8 cellular contexts compared by ENCODE assay signal in the genomic region with DNA sequence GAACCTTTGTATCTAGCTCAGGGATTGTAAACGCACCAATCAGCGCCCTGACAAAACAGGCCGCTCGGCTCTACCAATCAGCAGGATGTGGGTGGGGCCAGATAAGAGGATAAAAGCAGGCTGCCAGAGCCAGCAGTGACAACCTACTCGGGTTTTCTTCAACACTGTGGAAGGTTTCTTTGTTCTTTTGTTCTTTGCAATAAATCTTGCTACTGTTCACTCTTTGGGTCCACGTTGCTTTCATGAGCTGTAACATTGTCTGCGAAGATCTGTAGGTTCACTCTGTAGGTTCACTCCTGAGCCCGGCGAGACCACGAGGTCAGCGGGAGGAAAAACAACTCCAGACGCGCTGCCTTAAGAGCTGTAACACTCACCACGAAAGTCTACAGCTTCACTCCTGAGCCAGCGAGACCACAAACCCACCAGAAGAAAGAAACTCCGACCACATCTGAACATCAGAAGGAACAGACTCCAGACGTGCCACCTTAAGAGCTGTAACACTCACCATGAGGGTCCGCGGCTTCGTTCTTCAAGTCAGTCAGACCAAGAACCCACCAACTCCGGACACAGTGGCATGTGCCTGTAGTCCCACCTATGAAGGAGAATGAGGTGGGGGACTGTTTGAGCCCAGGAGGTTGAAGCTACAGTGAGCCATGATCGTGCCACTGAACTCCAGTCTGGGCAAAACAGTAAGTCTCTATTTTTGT. TPM values are rescaled to one million over a fixed set of nuclear protein-coding genes. Genes with fewer than 3 reads are reported as not detected.
DNase-seq lines count a peak whose midpoint lies in the region; ATAC-seq, FAIRE-seq and TF ChIP-seq lines count a peak whose summit lies in the region.
"Not testable (repeated sequence)": the region's sequence is repeated elsewhere in the genome, so short reads cannot be mapped to it uniquely, and the experiment has no call there.

No MANE protein-coding gene starts in this region.

- intact Hi-C loops in HepG2 (cut with micrococcal nuclease; ENCODE audit: unreplicated experiment), result not testable (repeated sequence)

- CTCF ChIA-PET in activated naive CD4-positive, alpha-beta T cell treated with anti-CD3 and anti-CD28 coated beads, Interleukin-2, amount 10 ng/mL, durations not matched to agents 7 days and 5 days (lab: Charles Lee), result interaction anchor here (0.6 to 1.4 kb wide), 3 partner anchors 15 to 601 kb away, joined by 3 read pairs; no protein-coding TSS in a partner anchor
- CTCF ChIA-PET in HepG2 (lab: Yijun Ruan, JAX; ENCODE audit: low intra/inter-chr PET ratio, low total read pairs), result not testable (repeated sequence)

- TF ChIP-seq EP300 in HepG2 (IDR thresholded peaks at IDR 0.05; ENCODE audit: low read depth in 2 of 2, low read length in 2 of 2); HepG2 (CRISPR knock-in tag; IDR thresholded peaks at IDR 0.05; ENCODE audit: borderline replicate concordance): not testable (repeated sequence)

- ATAC-seq in HepG2, result peak; percentile 30; the same call in 2 of the 3 replicates

- TF ChIP-seq POLR2A in HepG2 (IDR thresholded peaks at IDR 0.05; ENCODE audit: insufficient read depth in 1 of 2, low read depth in 2 of 2, low read length in 2 of 2), result peak; percentile 32 to 60; a peak in 2 of 4 replicates

- peak overlapping the region; percentile 81 for H3K4me3 Mint-ChIP-seq in T-helper 1 cell treated with Interleukin-12 subunit alpha and Interleukin-12 subunit beta and Interleukin-4 antibody, amounts not matched to agents 30 μg/mL and 1 μg/mL, for 36 hours
- peak overlapping the region; percentile 64 for H3K4me3 Mint-ChIP-seq in activated naive CD4-positive, alpha-beta T cell treated with anti-CD3 and anti-CD28 coated beads, Interleukin-2, amount 10 ng/mL, durations not matched to agents 7 days and 5 days

- peaks cover 25% of the 10 kb centered on the region for H3K4me1 Mint-ChIP-seq in T-helper 1 cell treated with Interleukin-12 subunit alpha and Interleukin-12 subunit beta and Interleukin-4 antibody, amounts not matched to agents 30 μg/mL and 1 μg/mL, for 36 hours (ENCODE audit: low read depth)
- H3K4me1 Mint-ChIP-seq in activated naive CD4-positive, alpha-beta T cell treated with anti-CD3 and anti-CD28 coated beads, Interleukin-2, amount 10 ng/mL, durations not matched to agents 7 days and 5 days, result peaks cover 26% of the 10 kb centered on the region

- H3K36me3 ChIP-seq in BLaER1; HepG2 (replicated peaks in 1 of 2; ENCODE audit: control insufficient read depth in 1 of 2, insufficient read depth in 2 of 2, low read length in 2 of 2): not testable (repeated sequence)

- peak overlapping the region; percentile 89 for H3K27ac Mint-ChIP-seq in T-helper 1 cell treated with Interleukin-12 subunit alpha and Interleukin-12 subunit beta and Interleukin-4 antibody, amounts not matched to agents 30 μg/mL and 1 μg/mL, for 36 hours
- peak overlapping the region; percentile 92 for H3K27ac Mint-ChIP-seq in activated naive CD4-positive, alpha-beta T cell treated with anti-CD3 and anti-CD28 coated beads, Interleukin-2, amount 10 ng/mL, durations not matched to agents 7 days and 5 days

- FAIRE-seq in HepG2 (lab: Jason Lieb, UNC), result not testable (repeated sequence)

- H3K9ac ChIP-seq in BLaER1; HepG2 (ENCODE audit: insufficient read depth, low read depth, low read length): not testable (repeated sequence)

- not testable (repeated sequence) for H4K20me1 ChIP-seq in BLaER1; HepG2 (ENCODE audit: insufficient read depth, low read length)

- H3K27me3 ChIP-seq in BLaER1; HepG2 (ENCODE audit: control insufficient read depth in 1 of 2, insufficient read depth in 2 of 2, low read length in 2 of 2): not testable (repeated sequence)

- H3K36me3 Mint-ChIP-seq in T-helper 1 cell treated with Interleukin-12 subunit alpha and Interleukin-12 subunit beta and Interleukin-4 antibody, amounts not matched to agents 30 μg/mL and 1 μg/mL, for 36 hours (ENCODE audit: low read depth); activated naive CD4-positive, alpha-beta T cell treated with anti-CD3 and anti-CD28 coated beads, Interleukin-2, amount 10 ng/mL, durations not matched to agents 7 days and 5 days: not testable (repeated sequence)

- not testable (repeated sequence) for BruUV-seq in HepG2 (replicated peaks; lab: Mats Ljungman, UMichigan)

- not testable (repeated sequence) for H3K79me2 ChIP-seq in HepG2 (ENCODE audit: insufficient read depth, low read length)

- peak; percentile 9 to 32 for DNase-seq in activated CD4-positive, alpha-beta T cell treated with anti-CD3 and anti-CD28 coated beads, Interleukin-2, amount 50 U/mL, for 24 hours (ENCODE audit: low read depth in 1 of 2, low spot score in 1 of 2)
- peak; percentile 48 for DNase-seq in activated T-cell treated with anti-CD3 and anti-CD28 coated beads for 48 hours (ENCODE audit: low read depth)
- DNase-seq in activated naive CD4-positive, alpha-beta T cell treated with anti-CD3 and anti-CD28 coated beads, Interleukin-2, amount 10 ng/mL, durations not matched to agents 7 days and 5 days, result peak; percentile 82
- not testable (repeated sequence) for DNase-seq in HepG2 (ENCODE audit: low spot score)
- DNase-seq in stimulated activated CD4-positive, alpha-beta T cell treated with anti-CD3 and anti-CD28 coated beads, Interleukin-2, amount 100 ng/mL, for 24 hours, result peak; percentile 48 to 55
- DNase-seq in stimulated activated CD8-positive, alpha-beta memory T cell treated with anti-CD3 and anti-CD28 coated beads, Interleukin-2, amount 100 ng/mL, for 48 hours (ENCODE audit: low read depth in 2 of 2), result peak; percentile 21 to 40

- not testable (repeated sequence) for H3K4me1 ChIP-seq in BLaER1
- peaks cover 44% of the 10 kb centered on the region for H3K4me1 ChIP-seq in HepG2 (ENCODE audit: insufficient read depth, low read length)

- H3K9me3 Mint-ChIP-seq in T-helper 1 cell treated with Interleukin-12 subunit alpha and Interleukin-12 subunit beta and Interleukin-4 antibody, amounts not matched to agents 30 μg/mL and 1 μg/mL, for 36 hours; activated naive CD4-positive, alpha-beta T cell treated with anti-CD3 and anti-CD28 coated beads, Interleukin-2, amount 10 ng/mL, durations not matched to agents 7 days and 5 days: not testable (repeated sequence)

- POLR2A ChIA-PET in HepG2 (lab: Yijun Ruan, JAX), result interaction anchor here (1.1 kb wide), 1 partner anchor 79 kb away, joined by 4 read pairs; a partner anchor contains a TSS

- WGBS in HepG2 (ENCODE audit: low lambda C conversion rate), result 57% methylated on average over 22 of the region's 22 CpGs

- H3K4me3 ChIP-seq in BLaER1; HepG2 (replicated peaks in 1 of 3; ENCODE audit: insufficient read depth in 1 of 3, low read depth in 2 of 3, low read length in 3 of 3): not testable (repeated sequence)

- H3K27me3 Mint-ChIP-seq in T-helper 1 cell treated with Interleukin-12 subunit alpha and Interleukin-12 subunit beta and Interleukin-4 antibody, amounts not matched to agents 30 μg/mL and 1 μg/mL, for 36 hours (ENCODE audit: low read depth), result not testable (repeated sequence)
- peaks cover 36% of the 10 kb centered on the region for H3K27me3 Mint-ChIP-seq in activated naive CD4-positive, alpha-beta T cell treated with anti-CD3 and anti-CD28 coated beads, Interleukin-2, amount 10 ng/mL, durations not matched to agents 7 days and 5 days

- in situ Hi-C loops in HepG2 (cut with HindIII; ENCODE audit: extremely low pct_ligation_motif_present, low pct_unique_long_range_greater_than_20kb), result not testable (repeated sequence)

- H3K27ac ChIP-seq in BLaER1; HepG2 (ENCODE audit: extremely low read length, insufficient read depth, low read length): not testable (repeated sequence)

- H3K4me2 ChIP-seq in BLaER1, result peak overlapping the region; percentile 26
- not testable (repeated sequence) for H3K4me2 ChIP-seq in HepG2 (ENCODE audit: low read depth, low read length)

- H2AFZ ChIP-seq in HepG2 (ENCODE audit: low read length), result not testable (repeated sequence)

- not testable (repeated sequence) for TF ChIP-seq CTCF in HepG2 (CRISPR knock-in tag; IDR thresholded peaks at IDR 0.05)

- not testable (repeated sequence) for TF ChIP-seq RAD21 in HepG2 (CRISPR knock-in tag; IDR thresholded peaks at IDR 0.05)

- H3K9me3 ChIP-seq in BLaER1; HepG2 (ENCODE audit: low read length): not testable (repeated sequence)

TF ChIP-seq in HepG2, 621 proteins besides CTCF, POLR2A, EP300 and RAD21 (continues in another document):
- TF ChIP-seq, protein P1, sequence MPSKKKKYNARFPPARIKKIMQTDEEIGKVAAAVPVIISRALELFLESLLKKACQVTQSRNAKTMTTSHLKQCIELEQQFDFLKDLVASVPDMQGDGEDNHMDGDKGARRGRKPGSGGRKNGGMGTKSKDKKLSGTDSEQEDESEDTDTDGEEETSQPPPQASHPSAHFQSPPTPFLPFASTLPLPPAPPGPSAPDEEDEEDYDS (CRISPR knock-in tag; IDR thresholded peaks at IDR 0.05), result 0 out of 2 replicates have a peak, but pooled peaks have one; percentile 29

RNA-seq across cellular contexts. Expression of a gene that starts 46.8 kb away (rescaled TPM):
- 23.8 and 25.9 TPM in 2 replicates for total RNA-seq in HepG2 (2016; rRNA removed; fragmentation: Illumina TruSeq; extraction: Trizol)
- total RNA-seq in HepG2 (2016; cell fraction: cytosol; rRNA removed; fragmentation: Illumina TruSeq; extraction: Trizol; ENCODE audit: low read depth), result 16.2 and 22.7 TPM in 2 replicates
- 24.2 and 26.8 TPM in 2 replicates for total RNA-seq in HepG2 (2016; cell fraction: insoluble cytoplasmic fraction; rRNA removed; fragmentation: Illumina TruSeq; extraction: Trizol)
- total RNA-seq in HepG2 (2016; cell fraction: membrane; rRNA removed; fragmentation: Illumina TruSeq; extraction: Trizol), result 40.6 and 46.1 TPM in 2 replicates
- 11.2 and 14.0 TPM in 2 replicates for total RNA-seq in HepG2 (2016; cell fraction: nucleus; rRNA removed; fragmentation: Illumina TruSeq; extraction: Trizol)
- polyA plus RNA-seq in HepG2 (2011; rRNA removed), result 15.0 and 22.2 TPM in 2 replicates
- 19.9 and 23.5 TPM in 2 replicates for polyA plus RNA-seq in HepG2 (2011; cell fraction: cytosol; rRNA removed)
- polyA plus RNA-seq in HepG2 (2011; cell fraction: nucleus; rRNA removed), result 13.5 and 15.1 TPM in 2 replicates
- polyA plus RNA-seq in HepG2 (2012), result 10.2 and 16.3 TPM in 2 replicates
- polyA plus RNA-seq in HepG2 (2016; cell fraction: cytosol; fragmentation: Illumina TruSeq; extraction: Trizol; ENCODE audit: low read depth), result 21.1 and 27.3 TPM in 2 replicates
- polyA plus RNA-seq in HepG2 (2016; cell fraction: insoluble cytoplasmic fraction; fragmentation: Illumina TruSeq; extraction: Trizol; ENCODE audit: low read depth), result 25.7 and 28.6 TPM in 2 replicates
- polyA plus RNA-seq in HepG2 (2016; cell fraction: membrane; fragmentation: Illumina TruSeq; extraction: Trizol; ENCODE audit: low read depth), result 36.0 and 39.7 TPM in 2 replicates
- polyA plus RNA-seq in HepG2 (2016; cell fraction: nucleus; fragmentation: Illumina TruSeq; extraction: Trizol; ENCODE audit: insufficient read depth, low read depth), result 24.6 and 25.1 TPM in 2 replicates
- polyA minus RNA-seq in HepG2 (2011; rRNA and poly(A)+ RNA removed; ENCODE audit: low replicate concordance), result 38.8 and 50.3 TPM in 2 replicates
- 14.0 and 16.7 TPM in 2 replicates for polyA minus RNA-seq in HepG2 (2011; cell fraction: cytosol; rRNA and poly(A)+ RNA removed)
- 7.6 and 8.2 TPM in 2 replicates for polyA minus RNA-seq in HepG2 (2011; cell fraction: nucleus; rRNA and poly(A)+ RNA removed)
